Comparison of ENCODE assay signal across 20 cellular contexts in the genomic region with DNA sequence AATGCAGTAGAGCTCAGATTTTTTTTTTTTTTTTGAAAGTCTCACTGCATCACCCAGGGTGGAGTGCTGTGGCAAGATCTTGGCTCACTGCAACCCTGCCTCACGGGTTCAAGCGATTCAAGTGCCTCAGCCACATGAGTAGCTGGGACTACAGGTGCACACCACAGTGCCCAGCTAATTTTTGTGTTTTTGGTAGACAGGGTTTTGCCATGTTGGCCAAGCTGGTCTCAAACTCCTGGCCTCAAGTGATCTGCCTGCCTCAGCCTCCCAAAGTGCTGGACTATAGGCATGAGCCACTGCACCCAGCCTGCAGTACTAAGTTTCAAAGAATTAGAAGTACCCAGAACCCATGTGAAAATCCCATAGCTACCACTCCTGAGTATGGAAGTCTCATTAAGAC. TPM values are rescaled to one million over a fixed set of nuclear protein-coding genes. Genes with fewer than 3 reads are reported as not detected.
DNase-seq lines count a peak whose midpoint lies in the region; ATAC-seq and TF ChIP-seq lines count a peak whose summit lies in the region.
"Had no signal": no experiment of that assay in that cellular context is flagged by ENCODE, and none has a peak within 500 bp of the region (broad histone marks: within the 10 kb centered on the region; RNA-seq: fewer than 3 reads in every experiment).

No MANE protein-coding gene starts in this region.

- no peaks in the 10 kb centered on the region for H3K9me2 ChIP-seq in GM23338 (ENCODE audit: insufficient read depth)
- H3K9me2 ChIP-seq in SU-DHL-6 (replicated peaks; ENCODE audit: insufficient read depth, low read length), result no peaks in the 10 kb centered on the region
- H3K9me2 ChIP-seq: SK-N-SH had no signal

- peak overlapping the region; percentile 43 for H3K27ac Mint-ChIP-seq in activated CD8-positive, alpha-beta memory T cell treated with anti-CD3 and anti-CD28 coated beads, Interleukin-2, amount 10 ng/mL, durations not matched to agents 7 days and 5 days
- H3K27ac Mint-ChIP-seq in GM23338, result no peak overlapping the region; the same call in 1 of the 2 replicates
- no peak overlapping the region for H3K27ac Mint-ChIP-seq in neural progenitor cell

- no peak for ATAC-seq in activated CD8-positive, alpha-beta memory T cell treated with anti-CD3 and anti-CD28 coated beads, Interleukin-2, amount 10 ng/mL, durations not matched to agents 7 days and 5 days
- ATAC-seq in GM23338, result 0 out of 3 replicates have a peak, but pooled peaks have one; percentile 24

- H3K4me3 ChIP-seq in GM23338 (no peak overlapping the region), SU-DHL-6 (ENCODE audit: insufficient read depth, low read length, poor library complexity, severe bottlenecking) (no peak overlapping the region), neural progenitor cell (no peak overlapping the region), dorsolateral prefrontal cortex (no peak overlapping the region)
- H3K4me3 ChIP-seq: MG63 had no signal

- no peak overlapping the region for H3K4me2 ChIP-seq in GM23338
- peak overlapping the region; percentile 5 for H3K4me2 ChIP-seq in SU-DHL-6 (ENCODE audit: low read depth, low read length, poor library complexity, severe bottlenecking)
- no peak overlapping the region for H3K4me2 ChIP-seq in neural progenitor cell
- H3K4me2 ChIP-seq: SK-N-SH had no signal

- H4K20me1 ChIP-seq in GM23338 (replicated peaks; ENCODE audit: insufficient read depth) (peaks cover 31% of the 10 kb centered on the region), SU-DHL-6 (ENCODE audit: low read depth, low read length) (peaks cover 39% of the 10 kb centered on the region), neural progenitor cell (ENCODE audit: low read depth) (peaks cover 76% of the 10 kb centered on the region)

- H3K27me3 ChIP-seq in GM23338 (ENCODE audit: insufficient read depth) (no peaks in the 10 kb centered on the region), SU-DHL-6 (ENCODE audit: low read length) (no peaks in the 10 kb centered on the region), neural progenitor cell (no peaks in the 10 kb centered on the region), dorsolateral prefrontal cortex (no peaks in the 10 kb centered on the region)
- H3K27me3 ChIP-seq: BE2C, MG63 had no signal

- CTCF ChIA-PET in activated CD8-positive, alpha-beta memory T cell treated with anti-CD3 and anti-CD28 coated beads, Interleukin-2, amount 10 ng/mL, durations not matched to agents 7 days and 5 days (lab: Charles Lee), result interaction anchor here (1.0 to 5.8 kb wide), 2 partner anchors 22 to 35 kb away, joined by 3 to 34 read pairs; a partner anchor contains a TSS

- H3K36me3 ChIP-seq in GM23338 (ENCODE audit: insufficient read depth), result peaks cover 71% of the 10 kb centered on the region
- peaks cover 81% of the 10 kb centered on the region for H3K36me3 ChIP-seq in SU-DHL-6 (ENCODE audit: low read length)
- peaks cover 45% of the 10 kb centered on the region for H3K36me3 ChIP-seq in neural progenitor cell

- H3K9ac ChIP-seq in SU-DHL-6 (ENCODE audit: low read length), result no peak overlapping the region
- no peak overlapping the region for H3K9ac ChIP-seq in neural progenitor cell
- H3K9ac ChIP-seq: SK-N-SH had no signal

- H3K27ac ChIP-seq in GM23338 (ENCODE audit: low read depth) (no peak overlapping the region), SU-DHL-6 (ENCODE audit: low read depth, low read length) (peak overlapping the region; percentile 41; the same call in 1 of the 2 replicates), neural progenitor cell (peak overlapping the region; percentile 33), dorsolateral prefrontal cortex (peak overlapping the region in 3 of 59 donors; percentile 3 to 12 (median 4)), caudate nucleus (ENCODE audit: low read depth, low read length) (no peak overlapping the region)

- H3K4me1 ChIP-seq in GM23338 (ENCODE audit: insufficient read depth) (no peaks in the 10 kb centered on the region), neural progenitor cell (no peaks in the 10 kb centered on the region)
- H3K4me1 ChIP-seq: BE2C had no signal

- H2AFZ ChIP-seq in GM23338, result no peak overlapping the region
- H2AFZ ChIP-seq in SU-DHL-6 (ENCODE audit: low read depth, low read length, severe bottlenecking), result no peak overlapping the region
- H2AFZ ChIP-seq in neural progenitor cell (replicated peaks), result no peak overlapping the region

- no peak overlapping the region for H3K4me3 Mint-ChIP-seq in activated CD8-positive, alpha-beta memory T cell treated with anti-CD3 and anti-CD28 coated beads, Interleukin-2, amount 10 ng/mL, durations not matched to agents 7 days and 5 days
- no peak overlapping the region for H3K4me3 Mint-ChIP-seq in GM23338
- H3K4me3 Mint-ChIP-seq in neural progenitor cell, result no peak overlapping the region

- H3K27me3 Mint-ChIP-seq in activated CD8-positive, alpha-beta memory T cell treated with anti-CD3 and anti-CD28 coated beads, Interleukin-2, amount 10 ng/mL, durations not matched to agents 7 days and 5 days, result no peaks in the 10 kb centered on the region
- peaks cover 6% of the 10 kb centered on the region for H3K27me3 Mint-ChIP-seq in GM23338 (ENCODE audit: insufficient read depth, low read depth, poor library complexity)
- H3K27me3 Mint-ChIP-seq in neural progenitor cell (ENCODE audit: insufficient read depth, low read depth), result no peaks in the 10 kb centered on the region

- TF ChIP-seq CTCF in GM23338 (conservative IDR thresholded peaks at IDR 0.05; ENCODE audit: low read depth in 2 of 2), result no peak
- no peak for TF ChIP-seq CTCF in SU-DHL-6 (IDR thresholded peaks at IDR 0.05; ENCODE audit: insufficient read depth, low read length, poor library complexity, severe bottlenecking)
- TF ChIP-seq CTCF in neural progenitor cell (IDR thresholded peaks at IDR 0.05), result no peak
- TF ChIP-seq CTCF in dorsolateral prefrontal cortex (IDR thresholded peaks at IDR 0.05 in 54 of 56, conservative IDR thresholded peaks at IDR 0.05 in 2 of 56; ENCODE audit: low read depth in 1 of 56, partially characterized antibody in 56 of 56), result no peak

- H3K79me2 ChIP-seq in GM23338 (replicated peaks; ENCODE audit: insufficient read depth) (peaks cover 65% of the 10 kb centered on the region), SU-DHL-6 (ENCODE audit: insufficient read depth, low read length) (peaks cover 80% of the 10 kb centered on the region), neural progenitor cell (ENCODE audit: low read depth) (peaks cover 95% of the 10 kb centered on the region)

- H3K4me1 Mint-ChIP-seq in activated CD8-positive, alpha-beta memory T cell treated with anti-CD3 and anti-CD28 coated beads, Interleukin-2, amount 10 ng/mL, durations not matched to agents 7 days and 5 days, result peaks cover 42% of the 10 kb centered on the region
- H3K4me1 Mint-ChIP-seq in GM23338, result peaks cover 6% of the 10 kb centered on the region; the same call in 2 of the 3 replicates
- H3K4me1 Mint-ChIP-seq in neural progenitor cell, result no peaks in the 10 kb centered on the region

- H3K9me3 ChIP-seq in SU-DHL-6 (ENCODE audit: insufficient read depth, low read length) (no peaks in the 10 kb centered on the region), neural progenitor cell (ENCODE audit: low read depth) (no peaks in the 10 kb centered on the region)
- H3K9me3 ChIP-seq: BE2C, MG63, SK-N-SH had no signal

- H3K9me3 Mint-ChIP-seq in activated CD8-positive, alpha-beta memory T cell treated with anti-CD3 and anti-CD28 coated beads, Interleukin-2, amount 10 ng/mL, durations not matched to agents 7 days and 5 days (ENCODE audit: low read depth), result no peaks in the 10 kb centered on the region
- H3K9me3 Mint-ChIP-seq in GM23338 (no peaks in the 10 kb centered on the region), neural progenitor cell (no peaks in the 10 kb centered on the region)

- H3F3A ChIP-seq in GM23338 (replicated peaks; ENCODE audit: low read depth), result no peaks in the 10 kb centered on the region
- H3F3A ChIP-seq in SU-DHL-6 (ENCODE audit: insufficient read depth), result peaks cover 96% of the 10 kb centered on the region
- H3F3A ChIP-seq in neural progenitor cell (ENCODE audit: low read depth), result peaks cover 72% of the 10 kb centered on the region

- intact Hi-C loops in dorsolateral prefrontal cortex (cut with DNase I), result no loop called here

- H3K36me3 Mint-ChIP-seq in activated CD8-positive, alpha-beta memory T cell treated with anti-CD3 and anti-CD28 coated beads, Interleukin-2, amount 10 ng/mL, durations not matched to agents 7 days and 5 days, result peaks cover 73% of the 10 kb centered on the region
- peaks cover 78% of the 10 kb centered on the region for H3K36me3 Mint-ChIP-seq in GM23338 (ENCODE audit: low read depth)
- H3K36me3 Mint-ChIP-seq in neural progenitor cell, result peaks cover 41% of the 10 kb centered on the region

- DNase-seq in activated CD8-positive, alpha-beta memory T cell treated with anti-CD3 and anti-CD28 coated beads, Interleukin-2, amount 10 ng/mL, durations not matched to agents 7 days and 5 days, result no peak
- DNase-seq in activated CD8-positive, alpha-beta memory T cell treated with anti-CD3 and anti-CD28 coated beads, Interleukin-2, amount 50 U/mL, for 4 hours, result no peak
- DNase-seq in GM23338 (ENCODE audit: low spot score) (no peak), neural progenitor cell (ENCODE audit: low spot score) (no peak), NK-92 (lab: John Stamatoyannopoulos, UW; ENCODE audit: unreplicated experiment) (no peak), dorsolateral prefrontal cortex (no peak), caudate nucleus (lab: John Stamatoyannopoulos, UW) (no peak)
- DNase-seq: BE2C; COR-L47; DMS79 treated with DMSO at 0.1 percent for 48 hours; GOT3; MG63; NCI-H1092; NCI-H1436; NCI-H187 treated with DMSO at 0.1 percent for 48 hours; NCI-H69; NK-92 treated with Interleukin-12 subunit alpha and Interleukin-12 subunit beta, amount 100 ng/mL, for 24 hours; SIG-M5; SK-N-SH had no signal

RNA-seq across cellular contexts. Expression of a gene that starts 14.5 kb away (rescaled TPM):
- total RNA-seq in activated CD8-positive, alpha-beta memory T cell treated with anti-CD3 and anti-CD28 coated beads, Interleukin-2, amount 10 ng/mL, durations not matched to agents 7 days and 5 days, result 10 to 100 TPM; 48.0 to 51.6 TPM
- 46.2 and 49.4 TPM in 2 replicates for total RNA-seq in GM23338 (2014; rRNA removed; shearing (Covaris generic))
- 79.9 and 98.6 TPM in 2 replicates for polyA plus RNA-seq in GM23338 (2016; fragmentation: Nextera tagmentation; extraction: Ambion mirVana)
- total RNA-seq in neural progenitor cell (ENCODE audit: low replicate concordance), result 80.9 and 120 TPM in 2 replicates
- total RNA-seq in dorsolateral prefrontal cortex, result 10 to 100 TPM in 102 of 120 experiments, 1 to 10 TPM in 18; 3.4 to 93.5 (median 23.5) TPM

RNA-seq across cellular contexts. Expression of a gene that starts 35.6 kb away (rescaled TPM):
- 100 to 1,000 TPM; 251 to 279 TPM for total RNA-seq in activated CD8-positive, alpha-beta memory T cell treated with anti-CD3 and anti-CD28 coated beads, Interleukin-2, amount 10 ng/mL, durations not matched to agents 7 days and 5 days
- total RNA-seq in GM23338 (2014; rRNA removed; shearing (Covaris generic)), result 144 and 167 TPM in 2 replicates
- polyA plus RNA-seq in GM23338 (2016; fragmentation: Nextera tagmentation; extraction: Ambion mirVana), result 320 and 412 TPM in 2 replicates
- total RNA-seq in neural progenitor cell (ENCODE audit: low replicate concordance) (233 and 382 TPM in 2 replicates), dorsolateral prefrontal cortex (10 to 100 TPM in 71 of 120 experiments, 1 to 10 TPM in 49; 4.6 to 19.0 (median 10.7) TPM)

RNA-seq across cellular contexts. Expression of a gene that starts 36.1 kb away (rescaled TPM):
- 10 to 100 TPM; 25.4 to 26.3 TPM for total RNA-seq in activated CD8-positive, alpha-beta memory T cell treated with anti-CD3 and anti-CD28 coated beads, Interleukin-2, amount 10 ng/mL, durations not matched to agents 7 days and 5 days
- 33.0 and 41.9 TPM in 2 replicates for total RNA-seq in GM23338 (2014; rRNA removed; shearing (Covaris generic))
- polyA plus RNA-seq in GM23338 (2016; fragmentation: Nextera tagmentation; extraction: Ambion mirVana), result 13.0 and 14.1 TPM in 2 replicates
- total RNA-seq in neural progenitor cell (ENCODE audit: low replicate concordance) (69.0 and 90.0 TPM in 2 replicates), dorsolateral prefrontal cortex (100 to 1,000 TPM in 4 of 120 experiments, 10 to 100 TPM in 116; 30.1 to 114 (median 63.1) TPM)

Comparison
In these comparisons a context has a peak if more than half of its experiments do, and no peak if none do; other contexts are left out.
1. H3K27ac ChIP-seq: peak in SU-DHL-6 (single experiment) and neural progenitor cell (single experiment); none in GM23338 (single experiment) and caudate nucleus (single experiment).